Comparison of ENCODE assay signal across 8 cellular contexts in genomic region chr3:37905987-37906674, GRCh38. TPM values are rescaled to one million over a fixed set of nuclear protein-coding genes. Genes with fewer than 3 reads are reported as not detected.
A peak's percentile ranks its signal among the peaks of the same experiment; 100 is the strongest.
DNase-seq lines count a peak whose midpoint lies in the region; ATAC-seq and TF ChIP-seq lines count a peak whose summit lies in the region.

No MANE protein-coding gene starts in this region.

- H3K27ac ChIP-seq in GM23248 (peak overlapping the region; percentile 47), heart right ventricle (peak overlapping the region; percentile 3 to 84 (median 71)), skeletal muscle tissue (ENCODE audit: low read depth, low read length) (peak overlapping the region; percentile 46)
- no peak overlapping the region for H3K27ac ChIP-seq in CD4-positive, alpha-beta memory T cell (ENCODE audit: low read depth, low read length)

- ATAC-seq in heart right ventricle (peak; percentile 41 to 73 (median 66)), GM18867 (IDR thresholded peaks at IDR 0.05; ENCODE audit: unreplicated experiment) (no peak)

- no peaks in the 10 kb centered on the region for H3K27me3 ChIP-seq in GM23248 (replicated peaks; ENCODE audit: insufficient read depth)
- no peaks in the 10 kb centered on the region for H3K27me3 ChIP-seq in heart right ventricle
- H3K27me3 ChIP-seq in skeletal muscle tissue (ENCODE audit: control insufficient read depth in 3 of 3, insufficient read depth in 3 of 3, low read length in 3 of 3): no peaks in the 10 kb centered on the region
- H3K27me3 ChIP-seq in CD4-positive, alpha-beta memory T cell (ENCODE audit: insufficient read depth, low read length): no peaks in the 10 kb centered on the region

- TF ChIP-seq CTCF in heart right ventricle (IDR thresholded peaks at IDR 0.05): no peak

- H3F3A ChIP-seq in GM23248 (ENCODE audit: insufficient read depth): peaks cover 29% of the 10 kb centered on the region

- H3K4me1 ChIP-seq in GM23248 (ENCODE audit: insufficient read depth): peaks cover 31% of the 10 kb centered on the region
- peaks cover 13 to 78% (median 59%) of the 10 kb centered on the region in 9 donors for H3K4me1 ChIP-seq in heart right ventricle
- peaks cover 28 to 32% (median 32%) of the 10 kb centered on the region in 3 donors for H3K4me1 ChIP-seq in skeletal muscle tissue (ENCODE audit: control insufficient read depth in 3 of 3, insufficient read depth in 3 of 3, low read length in 3 of 3)
- peaks cover 19% of the 10 kb centered on the region for H3K4me1 ChIP-seq in CD4-positive, alpha-beta memory T cell (ENCODE audit: insufficient read depth, low read length)

- peaks cover 6 to 25% (median 17%) of the 10 kb centered on the region in 4 donors for H3K4me1 Mint-ChIP-seq in CD4-positive, alpha-beta memory T cell

- 53 to 54% methylated on average over 8 of the region's 8 CpGs for WGBS in GM23248 (ENCODE audit: low coverage in 1 of 2, low lambda C conversion rate in 2 of 2, missing lambda C conversion rate in 2 of 2), 2 experiments
- WGBS in heart right ventricle, 2 donors: 67 to 72% methylated on average over 8 of the region's 8 CpGs

- H3K36me3 ChIP-seq in GM23248 (ENCODE audit: low read depth): no peaks in the 10 kb centered on the region
- H3K36me3 ChIP-seq in heart right ventricle: no peaks in the 10 kb centered on the region
- H3K36me3 ChIP-seq in skeletal muscle tissue (ENCODE audit: control insufficient read depth in 3 of 3, insufficient read depth in 3 of 3, low read length in 3 of 3): no peaks in the 10 kb centered on the region
- no peaks in the 10 kb centered on the region for H3K36me3 ChIP-seq in CD4-positive, alpha-beta memory T cell (ENCODE audit: insufficient read depth, low read length)

- H3K4me2 ChIP-seq in GM23248 (ENCODE audit: unreplicated experiment): peak overlapping the region; percentile 14

- H3K27ac Mint-ChIP-seq in CD4-positive, alpha-beta memory T cell: peak overlapping the region in 3 of 7 donors; percentile 4 to 33 (median 29)

- no peaks in the 10 kb centered on the region for H3K36me3 Mint-ChIP-seq in CD4-positive, alpha-beta memory T cell

- H4K20me1 ChIP-seq in GM23248 (ENCODE audit: insufficient read depth): no peaks in the 10 kb centered on the region

- CTCF ChIA-PET in CD4-positive, alpha-beta memory T cell (lab: Charles Lee; ENCODE audit: partially characterized antibody): no interaction called here

- peaks cover 76% of the 10 kb centered on the region for H3K79me2 ChIP-seq in GM23248 (ENCODE audit: insufficient read depth)

- no peaks in the 10 kb centered on the region for H3K9me3 Mint-ChIP-seq in CD4-positive, alpha-beta memory T cell

- intact Hi-C loops in heart right ventricle (cut with DNase I): no loop called here
- intact Hi-C loops in CD4-positive, alpha-beta memory T cell (cut with micrococcal nuclease): no loop called here

- no peak overlapping the region for H3K9ac ChIP-seq in GM23248
- H3K9ac ChIP-seq in skeletal muscle tissue (ENCODE audit: low read depth in 1 of 3, low read length in 3 of 3): peak overlapping the region in 1 of 3 donors; percentile 10

- peak; percentile 83 for DNase-seq in GM23248
- peak; percentile 48 for DNase-seq in UCSD-AML1 (lab: John Stamatoyannopoulos, UW; ENCODE audit: unreplicated experiment)
- no peak for DNase-seq in heart right ventricle
- no peak for DNase-seq in DMS79 treated with DMSO at 0.1 percent for 48 hours (lab: John Stamatoyannopoulos, UW)
- no peak for DNase-seq in CD4-positive, alpha-beta memory T cell
- DNase-seq in NCI-H2081 treated with DMSO at 0.1 percent for 48 hours (lab: John Stamatoyannopoulos, UW): no peak

- H3K4me3 Mint-ChIP-seq in CD4-positive, alpha-beta memory T cell: no peak overlapping the region

- no peak overlapping the region for H3K4me3 ChIP-seq in GM23248
- H3K4me3 ChIP-seq in heart right ventricle: no peak overlapping the region
- H3K4me3 ChIP-seq in skeletal muscle tissue (ENCODE audit: low read length in 3 of 3): peak overlapping the region in 1 of 3 donors; percentile 23
- H3K4me3 ChIP-seq in CD4-positive, alpha-beta memory T cell (ENCODE audit: low read length in 2 of 2): no peak overlapping the region

- H2AFZ ChIP-seq in GM23248: 0 out of 2 replicates have a peak overlapping the region, but pooled peaks have one; percentile 3

- peaks cover 6 to 7% of the 10 kb centered on the region in 2 donors for H3K27me3 Mint-ChIP-seq in CD4-positive, alpha-beta memory T cell

- no peaks in the 10 kb centered on the region for H3K9me3 ChIP-seq in GM23248 (ENCODE audit: low read depth)
- H3K9me3 ChIP-seq in heart right ventricle: peaks cover 0 to 5% (median 0%) of the 10 kb centered on the region in 11 donors
- H3K9me3 ChIP-seq in skeletal muscle tissue (ENCODE audit: control insufficient read depth in 3 of 3, low read length in 3 of 3): no peaks in the 10 kb centered on the region
- H3K9me3 ChIP-seq in CD4-positive, alpha-beta memory T cell (ENCODE audit: control insufficient read depth in 1 of 2, low read length in 2 of 2): no peaks in the 10 kb centered on the region

- POLR2A ChIA-PET in CD4-positive, alpha-beta memory T cell (lab: Charles Lee; ENCODE audit: partially characterized antibody): no interaction called here

- H3K9me2 ChIP-seq in GM23248 (ENCODE audit: insufficient read depth): no peaks in the 10 kb centered on the region

- in situ Hi-C loops in GM23248 (cut with MboI): no loop called here

RNA-seq across cellular contexts. Expression of gene CTDSPL, which starts 44.5 kb away (rescaled TPM):
- 22.9 and 33.4 TPM in 2 replicates for total RNA-seq in GM23248 (2014; rRNA removed; shearing (Covaris generic))
- 6.0 and 7.1 TPM in 2 replicates for polyA plus RNA-seq in GM23248 (2016; fragmentation: Nextera tagmentation; extraction: Ambion mirVana)
- 10 to 100 TPM; 27.8 to 51.5 (median 42.0) TPM for total RNA-seq in heart right ventricle
- polyA plus RNA-seq in heart right ventricle: 10 to 100 TPM in 1 of 2 donors, 1 to 10 TPM in 1; 5.4 to 11.3 TPM
- total RNA-seq in skeletal muscle tissue: 20.4 TPM
- total RNA-seq in CD4-positive, alpha-beta memory T cell: under 1 TPM; 0.61 to 0.73 TPM
- polyA plus RNA-seq in CD4-positive, alpha-beta memory T cell: under 1 TPM in 1 of 2 donors, not detected in 1; 0.08 TPM

Comparison
In these comparisons a context has a peak if more than half of its experiments do, and no peak if none do; other contexts are left out.
1. DNase-seq: peak in GM23248 (single experiment) and UCSD-AML1 (single experiment); none in heart right ventricle (0 of 2), DMS79 treated with DMSO at 0.1 percent for 48 hours (single experiment), CD4-positive, alpha-beta memory T cell (0 of 5) and NCI-H2081 treated with DMSO at 0.1 percent for 48 hours (single experiment).
2. RNA of gene CTDSPL, which starts 44.5 kb away (total RNA-seq): 27.8 to 51.5 TPM in heart right ventricle, 22.9 to 33.4 TPM in GM23248 and 20.4 TPM in skeletal muscle tissue (single experiment); 0.61 to 0.73 TPM in CD4-positive, alpha-beta memory T cell; every median in the first group is over 10 times any median in the second.